1 cellular context compared by ENCODE assay signal in genomic region chr6:3162565-3163247, GRCh38.
TF ChIP-seq lines count a peak whose summit lies in the region.

No MANE protein-coding gene starts in this region.

TF ChIP-seq in HepG2, 621 proteins besides CTCF, POLR2A, EP300 and RAD21 (continued from another document and continues in another):
- peak; percentile 92 for TF ChIP-seq HNF1B (CRISPR knock-in tag; IDR thresholded peaks at IDR 0.05)
- TF ChIP-seq TAF15 (IDR thresholded peaks at IDR 0.05; ENCODE audit: low read depth, low read length, poor library complexity, severe bottlenecking), result peak; percentile 55
- 0 out of 2 replicates have a peak, but pooled peaks have one; percentile 57 for TF ChIP-seq ZFP82 (CRISPR knock-in tag; IDR thresholded peaks at IDR 0.05; ENCODE audit: borderline replicate concordance)
- peak; percentile 73; the same call in 1 of the 2 replicates for TF ChIP-seq ZNF710 (CRISPR knock-in tag; IDR thresholded peaks at IDR 0.05; ENCODE audit: borderline replicate concordance)
- TF ChIP-seq SRF (IDR thresholded peaks at IDR 0.05; ENCODE audit: low read depth, low read length), result no peak
- no peak; the same call in 1 of the 2 replicates for TF ChIP-seq ZNF784 (CRISPR knock-in tag; IDR thresholded peaks at IDR 0.05; ENCODE audit: borderline replicate concordance)
- peak; percentile 44; the same call in 1 of the 2 replicates for TF ChIP-seq ETV5 (CRISPR knock-in tag; IDR thresholded peaks at IDR 0.05; ENCODE audit: borderline replicate concordance)
- no peak for TF ChIP-seq BHLHE40 (IDR thresholded peaks at IDR 0.05; ENCODE audit: low read length)
- no peak for TF ChIP-seq HHEX (CRISPR knock-in tag; IDR thresholded peaks at IDR 0.05)
- no peak for TF ChIP-seq JUND (CRISPR knock-in tag; IDR thresholded peaks at IDR 0.05)
- peak; percentile 74 for TF ChIP-seq E2F1 (CRISPR knock-in tag; IDR thresholded peaks at IDR 0.05)
- peak; percentile 84 for TF ChIP-seq ZNF891 (CRISPR knock-in tag; IDR thresholded peaks at IDR 0.05)
- peak; percentile 51; the same call in 1 of the 2 replicates for TF ChIP-seq ZBTB8A (CRISPR knock-in tag; IDR thresholded peaks at IDR 0.05; ENCODE audit: borderline replicate concordance, low read depth)
- TF ChIP-seq ZNF335 (CRISPR knock-in tag; IDR thresholded peaks at IDR 0.05), result peak; percentile 27
- TF ChIP-seq NFAT5 (CRISPR knock-in tag; IDR thresholded peaks at IDR 0.05), result peak; percentile 84; the same call in 1 of the 2 replicates
- TF ChIP-seq ZBTB33 (CRISPR knock-in tag; IDR thresholded peaks at IDR 0.05), result no peak; the same call in 1 of the 2 replicates
- TF ChIP-seq HMGXB3 (CRISPR knock-in tag; IDR thresholded peaks at IDR 0.05; ENCODE audit: borderline replicate concordance), result peak; percentile 74
- TF ChIP-seq ZKSCAN1 (IDR thresholded peaks at IDR 0.05; ENCODE audit: low read length), result no peak
- TF ChIP-seq TOPORS (CRISPR knock-in tag; IDR thresholded peaks at IDR 0.05), result 0 out of 2 replicates have a peak, but pooled peaks have one; percentile 51
- peak; percentile 84 for TF ChIP-seq BATF2 (CRISPR knock-in tag; IDR thresholded peaks at IDR 0.05)
- peak; percentile 57; the same call in 1 of the 2 replicates for TF ChIP-seq DR1 (CRISPR knock-in tag; IDR thresholded peaks at IDR 0.05)
- peak; percentile 82 for TF ChIP-seq JARID2 (CRISPR knock-in tag; IDR thresholded peaks at IDR 0.05; ENCODE audit: insufficient replicate concordance)
- no peak for TF ChIP-seq ZNF7 (CRISPR knock-in tag; IDR thresholded peaks at IDR 0.05)
- 0 out of 2 replicates have a peak, but pooled peaks have one; percentile 27 for TF ChIP-seq ETV6 (CRISPR knock-in tag; conservative IDR thresholded peaks at IDR 0.05)
- peak; percentile 90; the same call in 1 of the 2 replicates for TF ChIP-seq ZMAT3 (CRISPR knock-in tag; conservative IDR thresholded peaks at IDR 0.05)
- no peak for TF ChIP-seq GTF2F1 (IDR thresholded peaks at IDR 0.05; ENCODE audit: low read length)
- no peak for TF ChIP-seq TCF7 (IDR thresholded peaks at IDR 0.05; ENCODE audit: low read depth)
- TF ChIP-seq SALL1 (CRISPR knock-in tag; IDR thresholded peaks at IDR 0.05), result peak; percentile 88
- peak; percentile 95 for TF ChIP-seq ZNF709 (CRISPR knock-in tag; IDR thresholded peaks at IDR 0.05)
- peak; percentile 79; the same call in 1 of the 2 replicates for TF ChIP-seq ZNF276 (CRISPR knock-in tag; IDR thresholded peaks at IDR 0.05; ENCODE audit: low read depth)
- TF ChIP-seq SSRP1 (CRISPR knock-in tag; IDR thresholded peaks at IDR 0.05), result 0 out of 2 replicates have a peak, but pooled peaks have one; percentile 25
- peak; percentile 66; the same call in 1 of the 2 replicates for TF ChIP-seq ZNF616 (CRISPR knock-in tag; IDR thresholded peaks at IDR 0.05; ENCODE audit: low read depth)
- no peak for TF ChIP-seq TFAP4 (IDR thresholded peaks at IDR 0.05; ENCODE audit: borderline replicate concordance, low read depth)
- TF ChIP-seq ZNF747 (CRISPR knock-in tag; IDR thresholded peaks at IDR 0.05; ENCODE audit: borderline replicate concordance), result peak; percentile 94; the same call in 1 of the 2 replicates
